In genomic region chr9:89739531-89740315, GRCh38 we compare ENCODE assay signal across 22 cellular contexts.
A peak's percentile ranks its signal among the peaks of the same experiment; 100 is the strongest.
DNase-seq lines count a peak whose midpoint lies in the region; ATAC-seq and TF ChIP-seq lines count a peak whose summit lies in the region.
"Had no signal": no experiment of that assay in that cellular context is flagged by ENCODE, and none has a peak within 500 bp of the region (broad histone marks: within the 10 kb centered on the region; RNA-seq: fewer than 3 reads in every experiment).

No MANE protein-coding gene starts in this region.

- ATAC-seq in stimulated activated naive B cell treated with anti-CD40 and anti-IgM and Interleukin-4, amounts not matched to agents 10 μg/mL and 1 μg/mL and 100 μg/mL, for 72 hours (replicated peaks), result peak; percentile 26 to 45
- no peak for ATAC-seq in HG03432 (IDR thresholded peaks at IDR 0.05; ENCODE audit: unreplicated experiment)

- peak in 2 of 3 donors; percentile 9 to 15 for DNase-seq in stimulated activated CD4-positive, alpha-beta T cell treated with anti-CD3 and anti-CD28 coated beads, Interleukin-12 subunit alpha, Interleukin-12 subunit beta, amount 100 ng/mL, for 48 hours (ENCODE audit: low read depth in 2 of 3, low spot score in 1 of 3)
- DNase-seq in stimulated activated CD4-positive, alpha-beta T cell treated with anti-CD3 and anti-CD28 coated beads, Interleukin-2, amount 100 ng/mL, for 24 hours, result no peak
- DNase-seq in hepatocyte (ENCODE audit: low spot score) (no peak), NCI-H1048 (lab: John Stamatoyannopoulos, UW) (no peak), HFFc6 (no peak)
- no peak for DNase-seq in stimulated activated naive B cell treated with anti-CD40 and anti-IgM and Interleukin-4, amounts not matched to agents 10 μg/mL and 1 μg/mL and 100 μg/mL, for 72 hours
- DNase-seq: cerebellar nuclear complex; effector memory CD8-positive, alpha-beta T cell; GOT3; left ventricle myocardium inferior; NCI-H2107; NCI-H524 treated with DMSO at 0.1 percent for 48 hours; OCI-M1; Right ventricle myocardium superior; transverse colon had no signal

- H3K4me1 ChIP-seq in hepatocyte (ENCODE audit: insufficient read depth), result peaks cover 37% of the 10 kb centered on the region

- no peaks in the 10 kb centered on the region for H3K9me3 ChIP-seq in hepatocyte (ENCODE audit: low read depth)
- H3K9me3 ChIP-seq: right atrium auricular region, transverse colon had no signal

- no peak overlapping the region for H3K4me3 ChIP-seq in hepatocyte
- H3K4me3 ChIP-seq: left ventricle myocardium inferior, right atrium auricular region, transverse colon had no signal

- WGBS in hepatocyte (ENCODE audit: low lambda C conversion rate, missing lambda C conversion rate), result 88% methylated on average over 13 of the region's 13 CpGs

- H3K9me3 Mint-ChIP-seq in T-helper 1 cell treated with Interleukin-12 subunit alpha and Interleukin-12 subunit beta and Interleukin-4 antibody, amounts not matched to agents 30 μg/mL and 1 μg/mL, for 36 hours, result no peaks in the 10 kb centered on the region
- no peaks in the 10 kb centered on the region for H3K9me3 Mint-ChIP-seq in stimulated activated naive B cell treated with anti-CD40 and anti-IgM and Interleukin-4, amounts not matched to agents 10 μg/mL and 1 μg/mL and 100 μg/mL, for 72 hours
- H3K9me3 Mint-ChIP-seq in HFFc6, result peaks cover 43% of the 10 kb centered on the region
- H3K9me3 Mint-ChIP-seq: effector memory CD8-positive, alpha-beta T cell; stimulated activated naive CD8-positive, alpha-beta T cell treated with anti-CD3 and anti-CD28 coated beads, Interleukin-15, amount 100 ng/mL, for 72 hours; T-cell had no signal

- no peaks in the 10 kb centered on the region for H3K27me3 ChIP-seq in hepatocyte
- H3K27me3 ChIP-seq: neutrophil, right atrium auricular region, transverse colon had no signal

- no peaks in the 10 kb centered on the region for H4K20me1 ChIP-seq in hepatocyte (ENCODE audit: insufficient read depth, poor library complexity, severe bottlenecking)

- no peaks in the 10 kb centered on the region for H3K27me3 Mint-ChIP-seq in T-helper 1 cell treated with Interleukin-12 subunit alpha and Interleukin-12 subunit beta and Interleukin-4 antibody, amounts not matched to agents 30 μg/mL and 1 μg/mL, for 36 hours (ENCODE audit: low read depth)
- no peaks in the 10 kb centered on the region for H3K27me3 Mint-ChIP-seq in stimulated activated naive B cell treated with anti-CD40 and anti-IgM and Interleukin-4, amounts not matched to agents 10 μg/mL and 1 μg/mL and 100 μg/mL, for 72 hours
- no peaks in the 10 kb centered on the region for H3K27me3 Mint-ChIP-seq in HFFc6 (ENCODE audit: insufficient read depth)
- H3K27me3 Mint-ChIP-seq: stimulated activated naive CD8-positive, alpha-beta T cell treated with anti-CD3 and anti-CD28 coated beads, Interleukin-15, amount 100 ng/mL, for 72 hours; T-cell had no signal

- TF ChIP-seq CTCF in hepatocyte (IDR thresholded peaks at IDR 0.05; ENCODE audit: poor library complexity) (no peak), HFFc6 (IDR thresholded peaks at IDR 0.05) (no peak)

- peak overlapping the region; percentile 81 for H3K27ac Mint-ChIP-seq in T-helper 1 cell treated with Interleukin-12 subunit alpha and Interleukin-12 subunit beta and Interleukin-4 antibody, amounts not matched to agents 30 μg/mL and 1 μg/mL, for 36 hours
- H3K27ac Mint-ChIP-seq in stimulated activated naive B cell treated with anti-CD40 and anti-IgM and Interleukin-4, amounts not matched to agents 10 μg/mL and 1 μg/mL and 100 μg/mL, for 72 hours, result peak overlapping the region; percentile 62
- no peak overlapping the region for H3K27ac Mint-ChIP-seq in HFFc6
- H3K27ac Mint-ChIP-seq: effector memory CD8-positive, alpha-beta T cell; stimulated activated naive CD8-positive, alpha-beta T cell treated with anti-CD3 and anti-CD28 coated beads, Interleukin-15, amount 100 ng/mL, for 72 hours had no signal

- H3K36me3 Mint-ChIP-seq in T-helper 1 cell treated with Interleukin-12 subunit alpha and Interleukin-12 subunit beta and Interleukin-4 antibody, amounts not matched to agents 30 μg/mL and 1 μg/mL, for 36 hours (ENCODE audit: low read depth), result peaks cover 21% of the 10 kb centered on the region
- H3K36me3 Mint-ChIP-seq in stimulated activated naive B cell treated with anti-CD40 and anti-IgM and Interleukin-4, amounts not matched to agents 10 μg/mL and 1 μg/mL and 100 μg/mL, for 72 hours, result no peaks in the 10 kb centered on the region
- H3K36me3 Mint-ChIP-seq in HFFc6 (ENCODE audit: low read depth), result no peaks in the 10 kb centered on the region
- H3K36me3 Mint-ChIP-seq: T-cell had no signal

- no peak overlapping the region for H2AFZ ChIP-seq in hepatocyte

- H3K4me1 Mint-ChIP-seq in T-helper 1 cell treated with Interleukin-12 subunit alpha and Interleukin-12 subunit beta and Interleukin-4 antibody, amounts not matched to agents 30 μg/mL and 1 μg/mL, for 36 hours (ENCODE audit: low read depth), result peaks cover 68% of the 10 kb centered on the region
- H3K4me1 Mint-ChIP-seq in stimulated activated naive B cell treated with anti-CD40 and anti-IgM and Interleukin-4, amounts not matched to agents 10 μg/mL and 1 μg/mL and 100 μg/mL, for 72 hours, result peaks cover 41 to 62% of the 10 kb centered on the region in 2 donors
- H3K4me1 Mint-ChIP-seq in HFFc6 (ENCODE audit: low read depth), result no peaks in the 10 kb centered on the region

- H3K4me2 ChIP-seq in hepatocyte, result no peak overlapping the region

- H3K79me2 ChIP-seq in hepatocyte, result no peaks in the 10 kb centered on the region

- H3K4me3 Mint-ChIP-seq in T-helper 1 cell treated with Interleukin-12 subunit alpha and Interleukin-12 subunit beta and Interleukin-4 antibody, amounts not matched to agents 30 μg/mL and 1 μg/mL, for 36 hours, result peak overlapping the region; percentile 50
- peak overlapping the region in 1 of 2 donors; percentile 35 for H3K4me3 Mint-ChIP-seq in stimulated activated naive B cell treated with anti-CD40 and anti-IgM and Interleukin-4, amounts not matched to agents 10 μg/mL and 1 μg/mL and 100 μg/mL, for 72 hours
- H3K4me3 Mint-ChIP-seq in HFFc6, result no peak overlapping the region

- no peaks in the 10 kb centered on the region for H3K9me2 ChIP-seq in hepatocyte (replicated peaks; ENCODE audit: insufficient read depth)

- no peaks in the 10 kb centered on the region for H3K36me3 ChIP-seq in hepatocyte (replicated peaks; ENCODE audit: insufficient read depth, low read depth)
- H3K36me3 ChIP-seq: left ventricle myocardium inferior, neutrophil, right atrium auricular region, transverse colon had no signal

- H3K27ac ChIP-seq in hepatocyte, result peak overlapping the region; percentile 27
- H3K27ac ChIP-seq: left ventricle myocardium inferior, neutrophil, VCaP had no signal

Comparison
In these comparisons a context has a peak if more than half of its experiments do, and no peak if none do; other contexts are left out.
1. DNase-seq: peak in stimulated activated CD4-positive, alpha-beta T cell treated with anti-CD3 and anti-CD28 coated beads, Interleukin-12 subunit alpha, Interleukin-12 subunit beta, amount 100 ng/mL, for 48 hours (2 of 3); none in stimulated activated CD4-positive, alpha-beta T cell treated with anti-CD3 and anti-CD28 coated beads, Interleukin-2, amount 100 ng/mL, for 24 hours (0 of 2), hepatocyte (single experiment), stimulated activated naive B cell treated with anti-CD40 and anti-IgM and Interleukin-4, amounts not matched to agents 10 μg/mL and 1 μg/mL and 100 μg/mL, for 72 hours (single experiment), NCI-H1048 (single experiment) and HFFc6 (single experiment).